2 cellular contexts compared by ENCODE assay signal in genomic region chr20:18088298-18088697, GRCh38. TPM values are rescaled to one million over a fixed set of nuclear protein-coding genes. Genes with fewer than 3 reads are reported as not detected.
"Had no signal": no experiment of that assay in that cellular context is flagged by ENCODE, and none has a peak within 500 bp of the region (broad histone marks: within the 10 kb centered on the region; RNA-seq: fewer than 3 reads in every experiment).

No MANE protein-coding gene starts in this region.

RNA-seq across cellular contexts. Expression of gene OVOL2, which starts 30.6 kb away (rescaled TPM):
- total RNA-seq: IMR-90 had no signal
- polyA plus RNA-seq: IgD-negative memory B cell, IMR-90 had no signal
